Comparison of ENCODE assay signal across 27 cellular contexts in the genomic region with DNA sequence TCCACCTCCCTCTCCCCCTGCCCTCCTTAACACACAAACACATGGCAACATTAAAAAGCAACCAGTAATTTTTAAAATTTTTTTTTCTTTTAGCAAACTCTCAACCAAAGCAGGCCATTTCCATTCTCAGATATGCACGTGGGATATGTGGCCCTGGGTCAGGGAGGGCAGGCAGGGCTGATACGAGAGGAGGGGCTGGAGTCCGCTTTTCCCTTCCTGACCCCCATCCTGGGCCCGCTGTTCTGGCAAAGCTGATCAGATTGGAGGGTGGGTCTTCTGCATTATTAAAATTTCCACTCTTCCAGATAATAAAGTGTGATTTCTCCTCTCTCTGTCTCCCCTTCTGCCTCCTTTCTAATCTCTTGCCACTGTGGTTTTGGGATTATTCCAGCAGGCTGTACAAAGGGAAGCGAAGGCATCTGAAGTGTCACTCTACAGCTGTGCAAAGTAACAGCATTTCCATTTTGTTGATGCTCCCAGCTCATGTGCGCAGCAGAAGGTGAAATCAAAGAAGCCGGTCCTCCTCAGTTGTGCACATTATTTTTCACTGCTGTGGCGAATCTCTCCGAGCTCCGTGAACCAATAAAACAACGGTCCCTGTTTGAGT. TPM values are rescaled to one million over a fixed set of nuclear protein-coding genes. Genes with fewer than 3 reads are reported as not detected.
A peak's percentile ranks its signal among the peaks of the same experiment; 100 is the strongest.
DNase-seq lines count a peak whose midpoint lies in the region; TF ChIP-seq lines count a peak whose summit lies in the region.
"Had no signal": no experiment of that assay in that cellular context is flagged by ENCODE, and none has a peak within 500 bp of the region (broad histone marks: within the 10 kb centered on the region; RNA-seq: fewer than 3 reads in every experiment).

No MANE protein-coding gene starts in this region.

- no peak overlapping the region for H3T11ph ChIP-seq in H9 (ENCODE audit: low read length)

- H2BK5ac ChIP-seq in H9 (ENCODE audit: insufficient read length, low read length), result no peak overlapping the region

- no peak overlapping the region for H4K91ac ChIP-seq in H9 (ENCODE audit: insufficient read length, low read depth, low read length)

- H3K79me1 ChIP-seq in H9 (ENCODE audit: insufficient read depth, low read depth, low read length, poor library complexity, severe bottlenecking), result no peaks in the 10 kb centered on the region

- no peak overlapping the region for H3K9ac ChIP-seq in H9 (ENCODE audit: extremely low read depth, insufficient read length, low read length)

- H3K27ac ChIP-seq in left ventricle myocardium inferior (replicated peaks), result no peak overlapping the region
- no peak overlapping the region for H3K27ac ChIP-seq in H9 (ENCODE audit: insufficient read length, low read depth, low read length)
- H3K27ac ChIP-seq: HL-60, SJCRH30 had no signal

- no peaks in the 10 kb centered on the region for H3K36me3 ChIP-seq in left ventricle myocardium inferior
- H3K36me3 ChIP-seq: SJCRH30 had no signal

- H2BK15ac ChIP-seq in H9 (ENCODE audit: low read depth, low read length), result no peak overlapping the region

- H3K18ac ChIP-seq in H9 (ENCODE audit: insufficient read length, low read depth, low read length), result no peak overlapping the region

- peaks cover 94% of the 10 kb centered on the region for H3K27me3 ChIP-seq in left ventricle myocardium inferior (ENCODE audit: low read depth)
- peaks cover 25% of the 10 kb centered on the region; the same call in 1 of the 2 replicates for H3K27me3 ChIP-seq in H9 (ENCODE audit: insufficient read depth, low read length)
- H3K27me3 ChIP-seq: SJCRH30 had no signal

- DNase-seq in cardiac septum (ENCODE audit: low spot score) (peak; percentile 51), left ventricle myocardium inferior (no peak), mesothelial cell of epicardium (ENCODE audit: low spot score in 2 of 2, unreplicated experiment in 2 of 2) (no peak), NCI-H2029 (lab: John Stamatoyannopoulos, UW) (no peak), AG08395 (ENCODE audit: low spot score) (no peak), H9 (no peak), EL (no peak)
- DNase-seq: C1 segment of cervical spinal cord; CD4-positive, alpha-beta memory T cell; COR-L47; DMS53; GDM1; GOT3; HCEC 1CT; Kasumi-1; NCI-H1105 treated with DMSO at 0.1 percent for 48 hours; NCI-H146; NCI-H1930; NCI-H526; NCI-H82; NK-92 treated with Interleukin-12 subunit alpha and Interleukin-12 subunit beta, amount 100 ng/mL, for 24 hours; PC-3; SJCRH30 had no signal

- H2AFZ ChIP-seq in H9 (ENCODE audit: low read length), result no peak overlapping the region

- no peak overlapping the region for H3K4me3 Mint-ChIP-seq in mesothelial cell of epicardium
- peak overlapping the region in 1 of 2 experiments; percentile 80; a peak in 1 of 5 replicates for H3K4me3 Mint-ChIP-seq in H9
- H3K4me3 Mint-ChIP-seq: CD4-positive, alpha-beta memory T cell had no signal

- TF ChIP-seq CTCF in left ventricle myocardium inferior (IDR thresholded peaks at IDR 0.05; ENCODE audit: borderline replicate concordance), result no peak
- no peak for TF ChIP-seq CTCF in mesothelial cell of epicardium (IDR thresholded peaks at IDR 0.05; ENCODE audit: unreplicated experiment)
- TF ChIP-seq CTCF in H9 (conservative IDR thresholded peaks at IDR 0.05), result no peak

- no peaks in the 10 kb centered on the region for H3K79me2 ChIP-seq in H9 (ENCODE audit: insufficient read depth, low read length)

- no peak overlapping the region for H3K23ac ChIP-seq in H9 (ENCODE audit: insufficient read length, low read depth, low read length)

- H4K5ac ChIP-seq in H9 (ENCODE audit: insufficient read length, low read depth, low read length), result no peak overlapping the region

- no peak overlapping the region for H2BK120ac ChIP-seq in H9 (ENCODE audit: low read depth, low read length, poor library complexity, severe bottlenecking)

- no peak overlapping the region for H2BK20ac ChIP-seq in H9 (ENCODE audit: low read depth, low read length, poor library complexity, severe bottlenecking)

- H2BK12ac ChIP-seq in H9 (ENCODE audit: insufficient read length, low read depth, low read length), result no peak overlapping the region

- H3K4me3 ChIP-seq in left ventricle myocardium inferior, result no peak overlapping the region
- H3K4me3 ChIP-seq: SJCRH30 had no signal

- no peaks in the 10 kb centered on the region for H4K20me1 ChIP-seq in H9 (ENCODE audit: control insufficient read depth, insufficient read depth, insufficient read length)

- H3K56ac ChIP-seq in H9 (ENCODE audit: insufficient read length, low read depth, low read length), result no peak overlapping the region

- H3K9me3 Mint-ChIP-seq in mesothelial cell of epicardium (no peaks in the 10 kb centered on the region), H9 (no peaks in the 10 kb centered on the region; a peak in 1 of 5 replicates)

- H3K4me1 Mint-ChIP-seq in mesothelial cell of epicardium, result peaks cover 18% of the 10 kb centered on the region
- peaks cover 13 to 18% of the 10 kb centered on the region in 2 experiments for H3K4me1 Mint-ChIP-seq in H9

- peaks cover 9% of the 10 kb centered on the region for H3K4me1 ChIP-seq in left ventricle myocardium inferior
- H3K4me1 ChIP-seq in H9 (ENCODE audit: insufficient read depth, low read length), result no peaks in the 10 kb centered on the region
- H3K4me1 ChIP-seq: SJCRH30 had no signal

- intact Hi-C loops in cardiac septum (cut with DNase I) (loop anchor here (10.0 kb wide), 1 partner anchor 1403 kb away; no protein-coding TSS in a partner anchor), left ventricle myocardium inferior (cut with micrococcal nuclease) (no loop called here)

- no peaks in the 10 kb centered on the region for H3K9me3 ChIP-seq in left ventricle myocardium inferior (replicated peaks)
- no peaks in the 10 kb centered on the region for H3K9me3 ChIP-seq in H9 (ENCODE audit: control insufficient read depth, low read depth, low read length)
- H3K9me3 ChIP-seq: SJCRH30 had no signal

- peaks cover 9% of the 10 kb centered on the region for H3K23me2 ChIP-seq in H9 (ENCODE audit: insufficient read length, low read depth, low read length, poor library complexity, severe bottlenecking)

- peaks cover 9% of the 10 kb centered on the region for H3K36me3 Mint-ChIP-seq in mesothelial cell of epicardium
- no peaks in the 10 kb centered on the region for H3K36me3 Mint-ChIP-seq in H9 (ENCODE audit: insufficient read depth in 1 of 3, low read depth in 3 of 3)
- H3K36me3 Mint-ChIP-seq: CD4-positive, alpha-beta memory T cell had no signal

- no peak overlapping the region for H2AK5ac ChIP-seq in H9 (ENCODE audit: insufficient read length, low read length)

- no peak overlapping the region for H4K8ac ChIP-seq in H9 (replicated peaks; ENCODE audit: insufficient read length, low read depth, low read length)

- no CpG with 5 or more reads among the region's 11 CpGs for WGBS in H9 (ENCODE audit: extremely low coverage, insufficient read length, low lambda C conversion rate)

- H3K27me3 Mint-ChIP-seq in mesothelial cell of epicardium (ENCODE audit: low read depth) (peaks cover 81% of the 10 kb centered on the region), H9 (ENCODE audit: low read depth) (peaks cover 59% of the 10 kb centered on the region)

- no peak overlapping the region for H3K4me2 ChIP-seq in H9 (ENCODE audit: insufficient read depth, insufficient read length, low read length)

- no peak overlapping the region for H3K14ac ChIP-seq in H9 (ENCODE audit: insufficient read depth, low read length)

- no peak overlapping the region for H3K4ac ChIP-seq in H9 (ENCODE audit: low read depth, low read length)

- H3K27ac Mint-ChIP-seq in mesothelial cell of epicardium (peak overlapping the region; percentile 60), H9 (no peak overlapping the region)

TF ChIP-seq in PFSK-1, 5 proteins besides CTCF, POLR2A, EP300 and RAD21:
- TF ChIP-seq, protein P1, sequence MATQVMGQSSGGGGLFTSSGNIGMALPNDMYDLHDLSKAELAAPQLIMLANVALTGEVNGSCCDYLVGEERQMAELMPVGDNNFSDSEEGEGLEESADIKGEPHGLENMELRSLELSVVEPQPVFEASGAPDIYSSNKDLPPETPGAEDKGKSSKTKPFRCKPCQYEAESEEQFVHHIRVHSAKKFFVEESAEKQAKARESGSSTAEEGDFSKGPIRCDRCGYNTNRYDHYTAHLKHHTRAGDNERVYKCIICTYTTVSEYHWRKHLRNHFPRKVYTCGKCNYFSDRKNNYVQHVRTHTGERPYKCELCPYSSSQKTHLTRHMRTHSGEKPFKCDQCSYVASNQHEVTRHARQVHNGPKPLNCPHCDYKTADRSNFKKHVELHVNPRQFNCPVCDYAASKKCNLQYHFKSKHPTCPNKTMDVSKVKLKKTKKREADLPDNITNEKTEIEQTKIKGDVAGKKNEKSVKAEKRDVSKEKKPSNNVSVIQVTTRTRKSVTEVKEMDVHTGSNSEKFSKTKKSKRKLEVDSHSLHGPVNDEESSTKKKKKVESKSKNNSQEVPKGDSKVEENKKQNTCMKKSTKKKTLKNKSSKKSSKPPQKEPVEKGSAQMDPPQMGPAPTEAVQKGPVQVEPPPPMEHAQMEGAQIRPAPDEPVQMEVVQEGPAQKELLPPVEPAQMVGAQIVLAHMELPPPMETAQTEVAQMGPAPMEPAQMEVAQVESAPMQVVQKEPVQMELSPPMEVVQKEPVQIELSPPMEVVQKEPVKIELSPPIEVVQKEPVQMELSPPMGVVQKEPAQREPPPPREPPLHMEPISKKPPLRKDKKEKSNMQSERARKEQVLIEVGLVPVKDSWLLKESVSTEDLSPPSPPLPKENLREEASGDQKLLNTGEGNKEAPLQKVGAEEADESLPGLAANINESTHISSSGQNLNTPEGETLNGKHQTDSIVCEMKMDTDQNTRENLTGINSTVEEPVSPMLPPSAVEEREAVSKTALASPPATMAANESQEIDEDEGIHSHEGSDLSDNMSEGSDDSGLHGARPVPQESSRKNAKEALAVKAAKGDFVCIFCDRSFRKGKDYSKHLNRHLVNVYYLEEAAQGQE (IDR thresholded peaks at IDR 0.05; ENCODE audit: insufficient read depth in 1 of 2, low read depth in 2 of 2, low read length in 2 of 2), result no peak
- TF ChIP-seq FOXP2 (optimal IDR thresholded peaks at IDR 0.05; ENCODE audit: borderline replicate concordance, extremely low read depth, extremely low read length, insufficient read depth), result no peak
- peak; percentile 51; the same call in 1 of the 2 replicates for TF ChIP-seq POLR2AphosphoS5 (IDR thresholded peaks at IDR 0.05; ENCODE audit: low read depth, low read length)
- no peak for TF ChIP-seq TAF1 (IDR thresholded peaks at IDR 0.05; ENCODE audit: borderline replicate concordance, insufficient read depth, low read length)
- TF ChIP-seq SIN3A (IDR thresholded peaks at IDR 0.05; ENCODE audit: borderline replicate concordance, insufficient read depth, low read length), result no peak

RNA-seq across cellular contexts. Expression of a gene that starts 12.0 kb away (rescaled TPM):
- total RNA-seq in cardiac septum, result 1.2 TPM
- total RNA-seq in left ventricle myocardium inferior, result 0.16 TPM
- polyA plus RNA-seq in PFSK-1 (2012; ENCODE audit: insufficient read length, low read depth), result 361 TPM
- total RNA-seq in mesothelial cell of epicardium, result 68.5 to 71.5 TPM (median 68.6 TPM) in 3 replicates
- total RNA-seq in H9 (2021), result 3.6 and 4.1 TPM in 2 replicates
- total RNA-seq: CD4-positive, alpha-beta memory T cell; HepG2; PC-3; RPMI7951 had no signal
- polyA plus RNA-seq: CD4-positive, alpha-beta memory T cell; HepG2 had no signal

Comparison
In these comparisons a context has a peak if more than half of its experiments do, and no peak if none do; other contexts are left out.
1. RNA of a gene that starts 12.0 kb away (total RNA-seq): 68.5 to 71.5 TPM in mesothelial cell of epicardium; 3.6 to 4.1 TPM in H9, 1.2 TPM in cardiac septum (single experiment) and 0.16 TPM in left ventricle myocardium inferior (single experiment); every median in the first group is over 10 times any median in the second.